Comparison of ENCODE assay signal across 13 cellular contexts in the genomic region with DNA sequence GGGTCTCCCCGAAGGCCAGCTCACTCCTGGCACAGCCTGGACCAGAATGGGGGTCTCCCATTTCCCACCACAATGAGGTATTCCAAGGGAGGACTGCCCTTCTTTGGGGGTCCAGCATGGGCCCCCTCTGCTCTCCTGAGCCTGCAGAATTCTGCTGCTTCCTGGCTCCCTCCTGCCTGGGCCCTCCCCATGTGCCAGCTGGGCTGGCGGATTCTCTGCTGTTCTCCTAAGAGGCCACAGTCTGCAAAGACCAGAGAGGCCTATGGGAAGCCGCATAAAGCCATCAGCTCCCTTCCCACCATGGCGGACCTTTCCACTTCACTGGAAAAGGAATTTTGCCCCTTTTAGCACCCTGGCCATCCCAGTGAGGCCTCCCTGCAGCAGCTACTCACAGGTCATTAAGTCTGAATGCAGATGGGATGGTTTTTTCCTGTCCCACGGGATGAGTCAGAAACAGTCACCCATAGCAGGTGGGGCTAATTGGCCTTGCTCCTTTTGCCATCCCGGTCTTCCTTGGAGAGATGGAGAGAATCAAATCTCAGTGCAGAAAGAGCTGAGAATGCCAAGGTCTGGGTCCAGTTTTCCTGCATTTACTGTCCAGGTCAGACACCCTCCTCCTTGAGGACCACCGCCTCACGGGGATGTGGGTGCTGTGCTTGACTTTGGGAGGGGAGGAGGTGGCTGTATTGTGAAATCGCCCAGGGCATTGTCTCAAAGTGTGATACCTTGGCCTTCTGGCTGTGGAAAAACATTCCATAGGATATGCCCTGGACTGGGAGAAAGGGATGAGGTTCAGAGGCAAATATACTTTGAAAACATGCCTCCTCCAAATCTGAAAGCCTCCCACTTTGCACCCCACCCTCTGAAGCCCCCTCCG. TPM values are rescaled to one million over a fixed set of nuclear protein-coding genes. Genes with fewer than 3 reads are reported as not detected.
DNase-seq lines count a peak whose midpoint lies in the region; ATAC-seq and TF ChIP-seq lines count a peak whose summit lies in the region.
"Had no signal": no experiment of that assay in that cellular context is flagged by ENCODE, and none has a peak within 500 bp of the region (broad histone marks: within the 10 kb centered on the region; RNA-seq: fewer than 3 reads in every experiment).

No MANE protein-coding gene starts in this region.

- no peaks in the 10 kb centered on the region for H3K27me3 ChIP-seq in PC-9 (ENCODE audit: insufficient read depth, low read depth)
- no peaks in the 10 kb centered on the region for H3K27me3 ChIP-seq in endodermal cell (ENCODE audit: control insufficient read depth, insufficient read depth, low read length, poor library complexity, severe bottlenecking)
- H3K27me3 ChIP-seq in transverse colon = no peaks in the 10 kb centered on the region

- no peak overlapping the region for H3K4me3 Mint-ChIP-seq in endodermal cell
- H3K4me3 Mint-ChIP-seq: activated B cell treated with CpG ODN at 0.5 μM for 24 hours, type B pancreatic cell had no signal

- no peak for TF ChIP-seq POLR2A in transverse colon (IDR thresholded peaks at IDR 0.05)

- POLR2A ChIA-PET in PC-9 (lab: Charles Lee; ENCODE audit: unreplicated experiment) = interaction anchor here (0.5 to 0.7 kb wide), 2 partner anchors 98 to 1355 kb away, joined by 3 to 9 read pairs; no protein-coding TSS in a partner anchor

- TF ChIP-seq EP300 in transverse colon (IDR thresholded peaks at IDR 0.05; ENCODE audit: low read depth) = no peak

- peak overlapping the region; percentile 88 for H3K27ac Mint-ChIP-seq in endodermal cell
- H3K27ac Mint-ChIP-seq: activated B cell treated with CpG ODN at 0.5 μM for 24 hours; activated T-helper 2 cell treated with anti-CD3 and anti-CD28 coated beads, Interferon-gamma antibody, Interleukin-2, Interleukin-4, amounts not matched to agents 10 μg/mL and 5 μg/mL and 100 μg/mL, durations not matched to agents 14 hours and 24 hours and 36 hours; type B pancreatic cell had no signal

- peaks cover 66% of the 10 kb centered on the region for H3F3A ChIP-seq in PC-9 (ENCODE audit: insufficient read depth, low read depth)

- H3K9me2 ChIP-seq in PC-9 (ENCODE audit: insufficient read depth) = no peaks in the 10 kb centered on the region

- H3K4me1 ChIP-seq in PC-9 (replicated peaks; ENCODE audit: insufficient read depth) (peaks cover 65% of the 10 kb centered on the region), endodermal cell (ENCODE audit: control insufficient read depth, insufficient read depth, low read length) (peaks cover 19% of the 10 kb centered on the region), transverse colon (peaks cover 0 to 9% (median 1%) of the 10 kb centered on the region in 4 donors)

- 0 out of 2 replicates have a peak, but pooled peaks cover 1% of the 10 kb centered on the region for H3K36me3 ChIP-seq in PC-9 (ENCODE audit: low read depth)
- no peaks in the 10 kb centered on the region for H3K36me3 ChIP-seq in endodermal cell (ENCODE audit: control insufficient read depth, insufficient read depth, low read length)
- H3K36me3 ChIP-seq in transverse colon = no peaks in the 10 kb centered on the region

- H3K9ac ChIP-seq in endodermal cell (ENCODE audit: extremely low read depth, low read length, poor library complexity, severe bottlenecking) = no peak overlapping the region

- H3K9me3 ChIP-seq in PC-9 (ENCODE audit: insufficient read depth, low read depth) = no peaks in the 10 kb centered on the region
- H3K9me3 ChIP-seq in endodermal cell (ENCODE audit: control insufficient read depth, low read length) = no peaks in the 10 kb centered on the region
- no peaks in the 10 kb centered on the region for H3K9me3 ChIP-seq in transverse colon

- no peak for ATAC-seq in GM19395 (IDR thresholded peaks at IDR 0.05; ENCODE audit: unreplicated experiment)

- peak overlapping the region; percentile 36; the same call in 1 of the 2 replicates for H3K4me3 ChIP-seq in PC-9
- no peak overlapping the region for H3K4me3 ChIP-seq in endodermal cell (ENCODE audit: low read length)
- no peak overlapping the region for H3K4me3 ChIP-seq in transverse colon

- CTCF ChIA-PET in PC-9 (lab: Charles Lee) = interaction anchor here (1.2 to 1.4 kb wide), 2 partner anchors 19 to 20 kb away, joined by 3 to 4 read pairs; no protein-coding TSS in a partner anchor

- 40 to 42% methylated on average over 3 to 10 of the region's 10 CpGs for WGBS in endodermal cell (ENCODE audit: insufficient coverage in 1 of 2, insufficient read length in 1 of 2), 2 experiments
- 80 to 82% methylated on average over 1 to 9 of the region's 10 CpGs for WGBS in transverse colon (ENCODE audit: low coverage in 1 of 2), 2 donors

- peaks cover 13% of the 10 kb centered on the region for H3K79me2 ChIP-seq in PC-9 (ENCODE audit: low read depth)

- H3K27me3 Mint-ChIP-seq in endodermal cell (ENCODE audit: insufficient read depth) = no peaks in the 10 kb centered on the region

- in situ Hi-C loops in transverse colon (cut with MboI; ENCODE audit: low pct_ligation_motif_present in 1 of 4, low pct_unique_long_range_greater_than_20kb in 1 of 4, low sequenced_read_pairs in 3 of 4) = no loop called here

- peak overlapping the region; percentile 78 for H3K4me2 ChIP-seq in PC-9

- H4K20me1 ChIP-seq in PC-9 (ENCODE audit: insufficient read depth) = no peaks in the 10 kb centered on the region

- H3K9me3 Mint-ChIP-seq in endodermal cell = no peaks in the 10 kb centered on the region
- H3K9me3 Mint-ChIP-seq: activated B cell treated with CpG ODN at 0.5 μM for 24 hours; activated T-helper 2 cell treated with anti-CD3 and anti-CD28 coated beads, Interferon-gamma antibody, Interleukin-2, Interleukin-4, amounts not matched to agents 10 μg/mL and 5 μg/mL and 100 μg/mL, durations not matched to agents 14 hours and 24 hours and 36 hours; type B pancreatic cell had no signal

- no peaks in the 10 kb centered on the region for H3K36me3 Mint-ChIP-seq in endodermal cell (ENCODE audit: low read depth)
- H3K36me3 Mint-ChIP-seq: type B pancreatic cell had no signal

- TF ChIP-seq CTCF in PC-9 (conservative IDR thresholded peaks at IDR 0.05) (no peak), endodermal cell (conservative IDR thresholded peaks at IDR 0.05) (no peak), transverse colon (IDR thresholded peaks at IDR 0.05) (no peak)

- DNase-seq in DMS79 treated with DMSO at 0.1 percent for 48 hours (lab: John Stamatoyannopoulos, UW) (peak; percentile 34), DMS79 (lab: John Stamatoyannopoulos, UW) (no peak), PC-9 (peak; percentile 60 to 91), endodermal cell (peak; percentile 91), retina (peak; percentile 75), transverse colon (no peak), GM19240 (ENCODE audit: insufficient read length, low spot score) (no peak)
- DNase-seq: activated B cell treated with CpG ODN at 0.5 μM for 24 hours; effector CD8-positive, alpha-beta T cell had no signal

- intact Hi-C loops in PC-9 (cut with micrococcal nuclease; ENCODE audit: unreplicated experiment) (loop anchor here (2.0 kb wide), 1 partner anchor 18 kb away; no protein-coding TSS in a partner anchor), transverse colon (cut with DNase I; ENCODE audit: low total_unique reads) (no loop called here)

- no peak overlapping the region for H2AFZ ChIP-seq in PC-9

- H3K27ac ChIP-seq in PC-9 = peak overlapping the region; percentile 83
- peak overlapping the region; percentile 70 for H3K27ac ChIP-seq in endodermal cell (ENCODE audit: low read depth, low read length)
- H3K27ac ChIP-seq in transverse colon = no peak overlapping the region

- H3K4me1 Mint-ChIP-seq in endodermal cell = peaks cover 61% of the 10 kb centered on the region
- H3K4me1 Mint-ChIP-seq: activated B cell treated with CpG ODN at 0.5 μM for 24 hours had no signal

- no TSS peak for BruUV-seq in PC-9 (replicated peaks; lab: Mats Ljungman, UMichigan)

RNA-seq across cellular contexts. Expression of gene MYBPH, which starts 23.2 kb away (rescaled TPM):
- not detected in 2 replicates for total RNA-seq in PC-9 (2021)
- not detected for total RNA-seq in endodermal cell
- not detected for polyA plus RNA-seq in endodermal cell (2013, experiment 1 of 2)
- not detected for polyA plus RNA-seq in endodermal cell (2013, experiment 2 of 2)
- not detected for total RNA-seq in transverse colon
- total RNA-seq: activated B cell treated with CpG ODN at 0.5 μM for 24 hours; activated T-helper 2 cell treated with anti-CD3 and anti-CD28 coated beads, Interferon-gamma antibody, Interleukin-2, Interleukin-4, amounts not matched to agents 10 μg/mL and 5 μg/mL and 100 μg/mL, durations not matched to agents 14 hours and 24 hours and 36 hours; occipital lobe had no signal

RNA-seq across cellular contexts. Expression of gene ADORA1, which starts 24.9 kb away (rescaled TPM):
- total RNA-seq in PC-9 (2021) (5.9 and 8.3 TPM in 2 replicates), endodermal cell (1 to 10 TPM; 2.0 to 2.1 TPM), transverse colon (1 to 10 TPM in 2 of 4 donors, not detected in 2; 1.3 to 5.6 TPM)
- polyA plus RNA-seq in endodermal cell (2013, experiment 1 of 2) = 4.3 TPM
- 4.1 TPM for polyA plus RNA-seq in endodermal cell (2013, experiment 2 of 2)
- total RNA-seq: activated B cell treated with CpG ODN at 0.5 μM for 24 hours; activated T-helper 2 cell treated with anti-CD3 and anti-CD28 coated beads, Interferon-gamma antibody, Interleukin-2, Interleukin-4, amounts not matched to agents 10 μg/mL and 5 μg/mL and 100 μg/mL, durations not matched to agents 14 hours and 24 hours and 36 hours had no signal

RNA-seq across cellular contexts. Expression of gene CHI3L1, which starts 34.1 kb away (rescaled TPM):
- total RNA-seq in PC-9 (2021) (not detected in 2 replicates), endodermal cell (1 to 10 TPM in 1 of 2 donors, under 1 TPM in 1; 0.18 to 1.1 TPM), transverse colon (10 to 100 TPM in 1 of 4 donors, 1 to 10 TPM in 1, not detected in 2; 2.9 to 23.2 TPM)
- polyA plus RNA-seq in endodermal cell (2013, experiment 1 of 2) = 0.71 TPM
- polyA plus RNA-seq in endodermal cell (2013, experiment 2 of 2) = 1.3 TPM
- total RNA-seq: activated T-helper 2 cell treated with anti-CD3 and anti-CD28 coated beads, Interferon-gamma antibody, Interleukin-2, Interleukin-4, amounts not matched to agents 10 μg/mL and 5 μg/mL and 100 μg/mL, durations not matched to agents 14 hours and 24 hours and 36 hours had no signal

Comparison
In these comparisons a context has a peak if more than half of its experiments do, and no peak if none do; other contexts are left out.
1. DNase-seq: peak in DMS79 treated with DMSO at 0.1 percent for 48 hours (single experiment), PC-9 (2 of 2), endodermal cell (single experiment) and retina (single experiment); none in DMS79 (single experiment), transverse colon (single experiment) and GM19240 (single experiment).
2. H3K27ac ChIP-seq: peak in PC-9 (single experiment) and endodermal cell (single experiment); none in transverse colon (0 of 4).